Comparison of ENCODE assay signal across 25 cellular contexts in the genomic region with DNA sequence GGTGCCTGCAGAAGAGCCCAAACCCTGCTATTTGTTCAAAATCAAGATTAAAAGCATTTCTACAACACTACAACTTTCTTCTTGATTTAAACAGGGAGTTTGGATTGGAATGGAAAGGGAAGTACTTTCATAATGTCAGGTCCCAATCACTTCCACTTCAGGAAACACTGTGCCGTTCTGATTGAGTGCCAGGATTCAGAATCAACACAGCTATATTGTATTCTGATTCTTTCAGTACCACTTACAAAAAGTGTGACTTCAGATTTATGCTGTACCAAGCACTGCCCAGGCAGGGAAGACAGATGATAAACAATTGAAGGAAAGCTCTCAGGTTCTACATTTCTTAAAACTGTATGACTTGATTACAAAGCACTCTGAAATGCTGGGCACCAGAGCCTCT. TPM values are rescaled to one million over a fixed set of nuclear protein-coding genes. Genes with fewer than 3 reads are reported as not detected.
A peak's percentile ranks its signal among the peaks of the same experiment; 100 is the strongest.
DNase-seq lines count a peak whose midpoint lies in the region; ATAC-seq, FAIRE-seq and TF ChIP-seq lines count a peak whose summit lies in the region.
"Had no signal": no experiment of that assay in that cellular context is flagged by ENCODE, and none has a peak within 500 bp of the region (broad histone marks: within the 10 kb centered on the region; RNA-seq: fewer than 3 reads in every experiment).

No MANE protein-coding gene starts in this region.

- no peak for TF ChIP-seq CTCF in endothelial cell of umbilical vein (IDR thresholded peaks at IDR 0.05; ENCODE audit: extremely low read depth in 1 of 2, insufficient read depth in 1 of 2, low read depth in 1 of 2, low read length in 2 of 2)

- peaks cover 73% of the 10 kb centered on the region for H3K4me1 Mint-ChIP-seq in stimulated activated naive CD8-positive, alpha-beta T cell treated with anti-CD3 and anti-CD28 coated beads, Interleukin-15, Interleukin-2, amounts not matched to agents 100 ng/mL and 50 ng/mL, for 24 hours (ENCODE audit: low read depth)

- peak overlapping the region; percentile 42 for H3K4me2 ChIP-seq in endothelial cell of umbilical vein (ENCODE audit: insufficient read depth, low read length)
- H3K4me2 ChIP-seq: neural progenitor cell had no signal

- no peak overlapping the region for H3K27ac ChIP-seq in endothelial cell of umbilical vein (ENCODE audit: insufficient read depth, low read depth, low read length)
- H3K27ac ChIP-seq: brain microvascular endothelial cell, gastrocnemius medialis, left ventricle myocardium inferior, neural progenitor cell, tibial nerve had no signal

- TF ChIP-seq POLR2A in endothelial cell of umbilical vein (IDR thresholded peaks at IDR 0.05; ENCODE audit: low read depth, low read length) = no peak

- BruUV-seq in endothelial cell of umbilical vein (replicated peaks; lab: Mats Ljungman, UMichigan) = no TSS peak

- peak; percentile 83 for FAIRE-seq in endothelial cell of umbilical vein (lab: Jason Lieb, UNC)
- FAIRE-seq: colon, D721Med had no signal

- ATAC-seq in stimulated activated naive CD8-positive, alpha-beta T cell treated with anti-CD3 and anti-CD28 coated beads, Interleukin-15, Interleukin-2, amounts not matched to agents 100 U/mL and 50 U/mL, for 24 hours = no peak
- ATAC-seq in activated naive CD4-positive, alpha-beta T cell treated with anti-CD3 and anti-CD28 coated beads, Interleukin-2, amount 50 U/mL, for 72 hours = no peak
- ATAC-seq: activated CD4-positive, alpha-beta T cell treated with anti-CD3 and anti-CD28 coated beads for 36 hours; gastrocnemius medialis; mucosa of descending colon; sciatic nerve; T-helper 17 cell had no signal

- no peaks in the 10 kb centered on the region for H3K27me3 Mint-ChIP-seq in stimulated activated naive CD8-positive, alpha-beta T cell treated with anti-CD3 and anti-CD28 coated beads, Interleukin-15, Interleukin-2, amounts not matched to agents 100 ng/mL and 50 ng/mL, for 24 hours
- H3K27me3 Mint-ChIP-seq: activated CD4-positive, alpha-beta T cell treated with anti-CD3 and anti-CD28 coated beads for 36 hours; T-helper 17 cell had no signal

- no peaks in the 10 kb centered on the region for H3K9me1 ChIP-seq in endothelial cell of umbilical vein (replicated peaks; ENCODE audit: control insufficient read depth, extremely low read depth, insufficient read depth, low read length)

- peaks cover 2 to 13% of the 10 kb centered on the region in 2 experiments for H3K36me3 ChIP-seq in endothelial cell of umbilical vein (ENCODE audit: control insufficient read depth in 2 of 2, extremely low read depth in 1 of 2, insufficient read depth in 2 of 2, low read length in 2 of 2)
- H3K36me3 ChIP-seq: neural progenitor cell had no signal

- dilution Hi-C loops in endothelial cell of umbilical vein (cut with MboI; ENCODE audit: extremely low pct_ligation_motif_present, low sequenced_read_pairs) = no loop called here

- POLR2A ChIA-PET in endothelial cell of umbilical vein (lab: Charles Lee) = no interaction called here

- H3K4me1 ChIP-seq in endothelial cell of umbilical vein (ENCODE audit: control insufficient read depth, extremely low read depth, insufficient read depth, low read length) = peaks cover 31% of the 10 kb centered on the region

- CTCF ChIA-PET in endothelial cell of umbilical vein (lab: Charles Lee) = interaction anchor here (1.2 to 8.6 kb wide), 4 partner anchors 9 to 101 kb away, joined by 5 to 90 read pairs (median 10); no protein-coding TSS in a partner anchor

- no peak for DNase-seq in stimulated activated naive CD8-positive, alpha-beta T cell treated with anti-CD3 and anti-CD28 coated beads, Interleukin-15, Interleukin-2, amounts not matched to agents 100 U/mL and 50 U/mL, for 24 hours
- no peak for DNase-seq in activated naive CD4-positive, alpha-beta T cell treated with anti-CD3 and anti-CD28 coated beads, Interleukin-2, amount 50 U/mL, for 72 hours (ENCODE audit: low spot score in 2 of 2)
- DNase-seq in endothelial cell of umbilical vein (ENCODE audit: low read depth, low spot score) (peak; percentile 88), NCI-H1417 (lab: John Stamatoyannopoulos, UW) (no peak), NCI-H1105 (lab: John Stamatoyannopoulos, UW) (no peak), NCI-H345 (lab: John Stamatoyannopoulos, UW) (no peak)
- DNase-seq: activated CD4-positive, alpha-beta T cell treated with anti-CD3 and anti-CD28 coated beads for 36 hours; brain microvascular endothelial cell; gastrocnemius medialis; H9; Karpas-422; left ventricle myocardium inferior; mucosa of descending colon; NCI-H187 treated with DMSO at 0.1 percent for 48 hours; NCI-H526 treated with DMSO at 0.1 percent for 48 hours; RPMI8226; stimulated activated naive CD4-positive, alpha-beta T cell treated with Interleukin-2 at 50 U/mL for 16 hours; T-helper 17 cell had no signal

- no peak overlapping the region for H2AFZ ChIP-seq in endothelial cell of umbilical vein (ENCODE audit: low read depth, low read length)
- H2AFZ ChIP-seq: neural progenitor cell had no signal

- H3K9ac ChIP-seq in endothelial cell of umbilical vein (replicated peaks; ENCODE audit: extremely low read depth, insufficient read depth, low read length) = no peak overlapping the region
- H3K9ac ChIP-seq: neural progenitor cell had no signal

- peak overlapping the region; percentile 88 for H3K27ac Mint-ChIP-seq in stimulated activated naive CD8-positive, alpha-beta T cell treated with anti-CD3 and anti-CD28 coated beads, Interleukin-15, Interleukin-2, amounts not matched to agents 100 ng/mL and 50 ng/mL, for 24 hours
- peak overlapping the region; percentile 29 to 86 for H3K27ac Mint-ChIP-seq in activated naive CD4-positive, alpha-beta T cell treated with anti-CD3 and anti-CD28 coated beads, Interleukin-2, amount 50 U/mL, for 72 hours
- H3K27ac Mint-ChIP-seq: H9, neural progenitor cell had no signal

- H3K36me3 Mint-ChIP-seq in stimulated activated naive CD8-positive, alpha-beta T cell treated with anti-CD3 and anti-CD28 coated beads, Interleukin-15, Interleukin-2, amounts not matched to agents 100 ng/mL and 50 ng/mL, for 24 hours (ENCODE audit: low read depth) = peaks cover 70% of the 10 kb centered on the region
- H3K36me3 Mint-ChIP-seq in activated naive CD4-positive, alpha-beta T cell treated with anti-CD3 and anti-CD28 coated beads, Interleukin-2, amount 50 U/mL, for 72 hours = peaks cover 55 to 57% of the 10 kb centered on the region in 2 donors

- H3K4me3 ChIP-seq in endothelial cell of umbilical vein (replicated peaks in 1 of 3; ENCODE audit: insufficient read depth in 1 of 3, low read depth in 1 of 3, low read length in 3 of 3) = no peak overlapping the region
- H3K4me3 ChIP-seq: gastrocnemius medialis, left ventricle myocardium inferior, mucosa of descending colon, neural progenitor cell, tibial nerve had no signal

- intact Hi-C loops in endothelial cell of umbilical vein (cut with micrococcal nuclease) = loop anchor here (5.0 kb wide), 2 partner anchors 103 to 183 kb away; a partner anchor contains a TSS

- no peaks in the 10 kb centered on the region for H3K9me3 ChIP-seq in endothelial cell of umbilical vein (replicated peaks; ENCODE audit: control insufficient read depth, insufficient read depth, low read length)
- H3K9me3 ChIP-seq: gastrocnemius medialis, left ventricle myocardium inferior, mucosa of descending colon, tibial nerve had no signal

- peaks cover 69% of the 10 kb centered on the region for H3K79me2 ChIP-seq in endothelial cell of umbilical vein (ENCODE audit: control insufficient read depth, insufficient read depth, low read length)

- peaks cover 5% of the 10 kb centered on the region for H3K9me3 Mint-ChIP-seq in stimulated activated naive CD8-positive, alpha-beta T cell treated with anti-CD3 and anti-CD28 coated beads, Interleukin-15, Interleukin-2, amounts not matched to agents 100 ng/mL and 50 ng/mL, for 24 hours
- peaks cover 6% of the 10 kb centered on the region in 2 donors for H3K9me3 Mint-ChIP-seq in activated naive CD4-positive, alpha-beta T cell treated with anti-CD3 and anti-CD28 coated beads, Interleukin-2, amount 50 U/mL, for 72 hours
- H3K9me3 Mint-ChIP-seq: H9, neural progenitor cell had no signal

- no peaks in the 10 kb centered on the region for H3K27me3 ChIP-seq in endothelial cell of umbilical vein (ENCODE audit: control insufficient read depth in 2 of 2, insufficient read depth in 2 of 2, low read length in 2 of 2)
- H3K27me3 ChIP-seq: brain microvascular endothelial cell, gastrocnemius medialis, neural progenitor cell, tibial nerve had no signal

- H3K4me3 Mint-ChIP-seq in stimulated activated naive CD8-positive, alpha-beta T cell treated with anti-CD3 and anti-CD28 coated beads, Interleukin-15, Interleukin-2, amounts not matched to agents 100 ng/mL and 50 ng/mL, for 24 hours = peak overlapping the region; percentile 32
- H3K4me3 Mint-ChIP-seq: activated CD4-positive, alpha-beta T cell treated with anti-CD3 and anti-CD28 coated beads for 36 hours; CD14-positive monocyte; T-helper 17 cell had no signal

- no peaks in the 10 kb centered on the region for H4K20me1 ChIP-seq in endothelial cell of umbilical vein (replicated peaks; ENCODE audit: control insufficient read depth, extremely low read depth, insufficient read depth, low read length)

TF ChIP-seq in endothelial cell of umbilical vein, 7 proteins besides CTCF, POLR2A, EP300 and RAD21 (continues in another document):
- TF ChIP-seq GATA2 (IDR thresholded peaks at IDR 0.05; ENCODE audit: insufficient read depth, insufficient read length, low read depth, low read length) = no peak

RNA-seq across cellular contexts. Expression of a gene that starts 3.2 kb away (rescaled TPM):
- 100 to 1,000 TPM in 1 of 2 donors, 10 to 100 TPM in 1; 99.2 to 109 TPM for total RNA-seq in activated naive CD4-positive, alpha-beta T cell treated with anti-CD3 and anti-CD28 coated beads, Interleukin-2, amount 50 U/mL, for 72 hours
- total RNA-seq in endothelial cell of umbilical vein = 30.5 and 33.9 TPM in 2 replicates
- polyA plus RNA-seq in endothelial cell of umbilical vein = 14.1 and 14.2 TPM in 2 replicates
- 22.8 and 23.4 TPM in 2 replicates for polyA plus RNA-seq in endothelial cell of umbilical vein (2011; cell fraction: cytosol; rRNA removed)
- polyA plus RNA-seq in endothelial cell of umbilical vein (2011; cell fraction: nucleus; rRNA removed) = 27.3 and 36.0 TPM in 2 replicates
- 21.0 and 29.7 TPM in 2 replicates for polyA plus RNA-seq in endothelial cell of umbilical vein (2012)
- 22.2 and 30.5 TPM in 2 replicates for polyA minus RNA-seq in endothelial cell of umbilical vein
- polyA minus RNA-seq in endothelial cell of umbilical vein (2011; cell fraction: cytosol; rRNA and poly(A)+ RNA removed) = 20.2 TPM
- polyA minus RNA-seq in endothelial cell of umbilical vein (2011; cell fraction: nucleus; rRNA and poly(A)+ RNA removed) = 23.9 and 40.0 TPM in 2 replicates

RNA-seq across cellular contexts. Expression of a gene that starts 4.4 kb away (rescaled TPM):
- total RNA-seq in activated naive CD4-positive, alpha-beta T cell treated with anti-CD3 and anti-CD28 coated beads, Interleukin-2, amount 50 U/mL, for 72 hours = 10 to 100 TPM in 1 of 2 donors, 1 to 10 TPM in 1; 8.9 to 12.5 TPM
- total RNA-seq in endothelial cell of umbilical vein = 6.3 and 11.2 TPM in 2 replicates
- polyA plus RNA-seq in endothelial cell of umbilical vein = 2.1 and 2.8 TPM in 2 replicates
- polyA plus RNA-seq in endothelial cell of umbilical vein (2011; cell fraction: cytosol; rRNA removed) = 5.3 and 5.6 TPM in 2 replicates
- 2.5 and 3.5 TPM in 2 replicates for polyA plus RNA-seq in endothelial cell of umbilical vein (2011; cell fraction: nucleus; rRNA removed)
- polyA plus RNA-seq in endothelial cell of umbilical vein (2012) = 7.7 and 13.4 TPM in 2 replicates
- 2.6 and 3.7 TPM in 2 replicates for polyA minus RNA-seq in endothelial cell of umbilical vein
- polyA minus RNA-seq in endothelial cell of umbilical vein (2011; cell fraction: cytosol; rRNA and poly(A)+ RNA removed) = 4.5 TPM
- 2.7 and 7.4 TPM in 2 replicates for polyA minus RNA-seq in endothelial cell of umbilical vein (2011; cell fraction: nucleus; rRNA and poly(A)+ RNA removed)
